1 cellular context compared by ENCODE assay signal in the genomic region with DNA sequence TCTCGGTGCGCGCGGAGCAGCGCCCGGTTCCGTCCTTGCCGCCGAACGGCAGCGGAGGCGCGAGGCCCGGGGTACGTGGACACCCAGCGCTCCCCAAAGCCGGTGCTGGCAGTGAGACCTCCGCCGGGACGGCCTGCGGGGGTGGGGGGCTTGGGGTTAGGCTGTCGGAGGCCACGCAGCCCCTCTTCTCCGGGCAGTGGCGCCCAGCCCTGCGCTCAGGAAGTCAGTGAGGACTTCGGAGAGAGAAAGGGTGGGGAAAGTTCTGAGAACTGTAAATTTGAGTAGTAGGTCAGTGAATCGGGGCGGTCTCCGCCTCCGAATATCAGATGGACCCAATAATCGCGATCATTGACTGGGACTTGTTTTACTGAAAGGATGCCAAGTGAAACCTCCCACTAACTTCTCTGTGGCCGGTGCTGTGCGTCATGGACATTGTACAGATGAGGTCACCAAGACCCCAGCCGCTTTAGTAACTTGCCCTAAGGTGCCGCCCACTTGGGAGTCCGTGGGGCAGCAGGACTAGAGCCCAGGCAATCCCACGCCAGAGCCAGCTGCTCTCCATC.
TF ChIP-seq lines count a peak whose summit lies in the region.

No MANE protein-coding gene starts in this region.

TF ChIP-seq in HepG2, 621 proteins besides CTCF, POLR2A, EP300 and RAD21 (continued from another document and continues in another):
- TF ChIP-seq, protein P1, sequence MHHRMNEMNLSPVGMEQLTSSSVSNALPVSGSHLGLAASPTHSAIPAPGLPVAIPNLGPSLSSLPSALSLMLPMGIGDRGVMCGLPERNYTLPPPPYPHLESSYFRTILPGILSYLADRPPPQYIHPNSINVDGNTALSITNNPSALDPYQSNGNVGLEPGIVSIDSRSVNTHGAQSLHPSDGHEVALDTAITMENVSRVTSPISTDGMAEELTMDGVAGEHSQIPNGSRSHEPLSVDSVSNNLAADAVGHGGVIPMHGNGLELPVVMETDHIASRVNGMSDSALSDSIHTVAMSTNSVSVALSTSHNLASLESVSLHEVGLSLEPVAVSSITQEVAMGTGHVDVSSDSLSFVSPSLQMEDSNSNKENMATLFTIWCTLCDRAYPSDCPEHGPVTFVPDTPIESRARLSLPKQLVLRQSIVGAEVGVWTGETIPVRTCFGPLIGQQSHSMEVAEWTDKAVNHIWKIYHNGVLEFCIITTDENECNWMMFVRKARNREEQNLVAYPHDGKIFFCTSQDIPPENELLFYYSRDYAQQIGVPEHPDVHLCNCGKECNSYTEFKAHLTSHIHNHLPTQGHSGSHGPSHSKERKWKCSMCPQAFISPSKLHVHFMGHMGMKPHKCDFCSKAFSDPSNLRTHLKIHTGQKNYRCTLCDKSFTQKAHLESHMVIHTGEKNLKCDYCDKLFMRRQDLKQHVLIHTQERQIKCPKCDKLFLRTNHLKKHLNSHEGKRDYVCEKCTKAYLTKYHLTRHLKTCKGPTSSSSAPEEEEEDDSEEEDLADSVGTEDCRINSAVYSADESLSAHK (CRISPR knock-in tag; IDR thresholded peaks at IDR 0.05; ENCODE audit: borderline replicate concordance) = no peak
- TF ChIP-seq SP4 (CRISPR knock-in tag; IDR thresholded peaks at IDR 0.05) = no peak; the same call in 1 of the 2 replicates
- TF ChIP-seq, protein P2, sequence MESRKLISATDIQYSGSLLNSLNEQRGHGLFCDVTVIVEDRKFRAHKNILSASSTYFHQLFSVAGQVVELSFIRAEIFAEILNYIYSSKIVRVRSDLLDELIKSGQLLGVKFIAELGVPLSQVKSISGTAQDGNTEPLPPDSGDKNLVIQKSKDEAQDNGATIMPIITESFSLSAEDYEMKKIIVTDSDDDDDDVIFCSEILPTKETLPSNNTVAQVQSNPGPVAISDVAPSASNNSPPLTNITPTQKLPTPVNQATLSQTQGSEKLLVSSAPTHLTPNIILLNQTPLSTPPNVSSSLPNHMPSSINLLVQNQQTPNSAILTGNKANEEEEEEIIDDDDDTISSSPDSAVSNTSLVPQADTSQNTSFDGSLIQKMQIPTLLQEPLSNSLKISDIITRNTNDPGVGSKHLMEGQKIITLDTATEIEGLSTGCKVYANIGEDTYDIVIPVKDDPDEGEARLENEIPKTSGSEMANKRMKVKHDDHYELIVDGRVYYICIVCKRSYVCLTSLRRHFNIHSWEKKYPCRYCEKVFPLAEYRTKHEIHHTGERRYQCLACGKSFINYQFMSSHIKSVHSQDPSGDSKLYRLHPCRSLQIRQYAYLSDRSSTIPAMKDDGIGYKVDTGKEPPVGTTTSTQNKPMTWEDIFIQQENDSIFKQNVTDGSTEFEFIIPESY (CRISPR knock-in tag; IDR thresholded peaks at IDR 0.05) = no peak
- TF ChIP-seq, protein P3, sequence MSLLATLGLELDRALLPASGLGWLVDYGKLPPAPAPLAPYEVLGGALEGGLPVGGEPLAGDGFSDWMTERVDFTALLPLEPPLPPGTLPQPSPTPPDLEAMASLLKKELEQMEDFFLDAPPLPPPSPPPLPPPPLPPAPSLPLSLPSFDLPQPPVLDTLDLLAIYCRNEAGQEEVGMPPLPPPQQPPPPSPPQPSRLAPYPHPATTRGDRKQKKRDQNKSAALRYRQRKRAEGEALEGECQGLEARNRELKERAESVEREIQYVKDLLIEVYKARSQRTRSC (CRISPR knock-in tag; IDR thresholded peaks at IDR 0.05; ENCODE audit: low read depth) = no peak
- no peak for TF ChIP-seq BCL6 (CRISPR knock-in tag; IDR thresholded peaks at IDR 0.05)
- TF ChIP-seq, protein P4, sequence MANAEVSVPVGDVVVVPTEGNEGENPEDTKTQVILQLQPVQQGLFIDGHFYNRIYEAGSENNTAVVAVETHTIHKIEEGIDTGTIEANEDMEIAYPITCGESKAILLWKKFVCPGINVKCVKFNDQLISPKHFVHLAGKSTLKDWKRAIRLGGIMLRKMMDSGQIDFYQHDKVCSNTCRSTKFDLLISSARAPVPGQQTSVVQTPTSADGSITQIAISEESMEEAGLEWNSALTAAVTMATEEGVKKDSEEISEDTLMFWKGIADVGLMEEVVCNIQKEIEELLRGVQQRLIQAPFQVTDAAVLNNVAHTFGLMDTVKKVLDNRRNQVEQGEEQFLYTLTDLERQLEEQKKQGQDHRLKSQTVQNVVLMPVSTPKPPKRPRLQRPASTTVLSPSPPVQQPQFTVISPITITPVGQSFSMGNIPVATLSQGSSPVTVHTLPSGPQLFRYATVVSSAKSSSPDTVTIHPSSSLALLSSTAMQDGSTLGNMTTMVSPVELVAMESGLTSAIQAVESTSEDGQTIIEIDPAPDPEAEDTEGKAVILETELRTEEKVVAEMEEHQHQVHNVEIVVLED (CRISPR knock-in tag; IDR thresholded peaks at IDR 0.05; ENCODE audit: borderline replicate concordance) = no peak
- TF ChIP-seq, protein P5, sequence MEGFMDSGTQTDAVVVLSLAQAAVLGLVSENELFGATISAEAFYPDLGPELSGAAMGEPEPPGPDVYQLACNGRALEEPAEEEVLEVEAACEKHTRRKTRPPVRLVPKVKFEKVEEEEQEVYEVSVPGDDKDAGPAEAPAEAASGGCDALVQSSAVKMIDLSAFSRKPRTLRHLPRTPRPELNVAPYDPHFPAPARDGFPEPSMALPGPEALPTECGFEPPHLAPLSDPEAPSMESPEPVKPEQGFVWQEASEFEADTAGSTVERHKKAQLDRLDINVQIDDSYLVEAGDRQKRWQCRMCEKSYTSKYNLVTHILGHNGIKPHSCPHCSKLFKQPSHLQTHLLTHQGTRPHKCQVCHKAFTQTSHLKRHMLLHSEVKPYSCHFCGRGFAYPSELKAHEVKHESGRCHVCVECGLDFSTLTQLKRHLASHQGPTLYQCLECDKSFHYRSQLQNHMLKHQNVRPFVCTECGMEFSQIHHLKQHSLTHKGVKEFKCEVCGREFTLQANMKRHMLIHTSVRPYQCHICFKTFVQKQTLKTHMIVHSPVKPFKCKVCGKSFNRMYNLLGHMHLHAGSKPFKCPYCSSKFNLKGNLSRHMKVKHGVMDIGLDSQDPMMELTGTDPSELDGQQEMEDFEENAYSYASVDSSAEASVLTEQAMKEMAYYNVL (CRISPR knock-in tag; IDR thresholded peaks at IDR 0.05; ENCODE audit: borderline replicate concordance) = no peak; the same call in 1 of the 2 replicates
- TF ChIP-seq, protein P6, sequence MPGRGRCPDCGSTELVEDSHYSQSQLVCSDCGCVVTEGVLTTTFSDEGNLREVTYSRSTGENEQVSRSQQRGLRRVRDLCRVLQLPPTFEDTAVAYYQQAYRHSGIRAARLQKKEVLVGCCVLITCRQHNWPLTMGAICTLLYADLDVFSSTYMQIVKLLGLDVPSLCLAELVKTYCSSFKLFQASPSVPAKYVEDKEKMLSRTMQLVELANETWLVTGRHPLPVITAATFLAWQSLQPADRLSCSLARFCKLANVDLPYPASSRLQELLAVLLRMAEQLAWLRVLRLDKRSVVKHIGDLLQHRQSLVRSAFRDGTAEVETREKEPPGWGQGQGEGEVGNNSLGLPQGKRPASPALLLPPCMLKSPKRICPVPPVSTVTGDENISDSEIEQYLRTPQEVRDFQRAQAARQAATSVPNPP (CRISPR knock-in tag; IDR thresholded peaks at IDR 0.05) = 0 out of 2 replicates have a peak, but pooled peaks have one; percentile 38
- no peak for TF ChIP-seq ZNF33A (CRISPR knock-in tag; IDR thresholded peaks at IDR 0.05; ENCODE audit: borderline replicate concordance)
- TF ChIP-seq ZNF383 (CRISPR knock-in tag; IDR thresholded peaks at IDR 0.05; ENCODE audit: borderline replicate concordance) = 0 out of 2 replicates have a peak, but pooled peaks have one; percentile 51
- TF ChIP-seq ZFY (CRISPR knock-in tag; IDR thresholded peaks at IDR 0.05) = no peak
- TF ChIP-seq ISX (CRISPR knock-in tag; conservative IDR thresholded peaks at IDR 0.05) = no peak
- TF ChIP-seq TCF7 (IDR thresholded peaks at IDR 0.05; ENCODE audit: low read depth) = no peak
- TF ChIP-seq TP53 (CRISPR knock-in tag; conservative IDR thresholded peaks at IDR 0.05) = no peak
- TF ChIP-seq EHMT2 (IDR thresholded peaks at IDR 0.05; ENCODE audit: borderline replicate concordance, low read depth, low read length) = no peak
- TF ChIP-seq HIVEP1 (CRISPR knock-in tag; IDR thresholded peaks at IDR 0.05) = no peak
- TF ChIP-seq, protein P7, sequence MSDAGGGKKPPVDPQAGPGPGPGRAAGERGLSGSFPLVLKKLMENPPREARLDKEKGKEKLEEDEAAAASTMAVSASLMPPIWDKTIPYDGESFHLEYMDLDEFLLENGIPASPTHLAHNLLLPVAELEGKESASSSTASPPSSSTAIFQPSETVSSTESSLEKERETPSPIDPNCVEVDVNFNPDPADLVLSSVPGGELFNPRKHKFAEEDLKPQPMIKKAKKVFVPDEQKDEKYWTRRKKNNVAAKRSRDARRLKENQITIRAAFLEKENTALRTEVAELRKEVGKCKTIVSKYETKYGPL (CRISPR knock-in tag; IDR thresholded peaks at IDR 0.05) = no peak
- TF ChIP-seq PHF8 (CRISPR knock-in tag; IDR thresholded peaks at IDR 0.05) = no peak
- TF ChIP-seq ZNF496 (CRISPR knock-in tag; IDR thresholded peaks at IDR 0.05; ENCODE audit: insufficient replicate concordance) = no peak
- no peak for TF ChIP-seq ZMYM3 (CRISPR knock-in tag; IDR thresholded peaks at IDR 0.05)
- TF ChIP-seq, protein P8, sequence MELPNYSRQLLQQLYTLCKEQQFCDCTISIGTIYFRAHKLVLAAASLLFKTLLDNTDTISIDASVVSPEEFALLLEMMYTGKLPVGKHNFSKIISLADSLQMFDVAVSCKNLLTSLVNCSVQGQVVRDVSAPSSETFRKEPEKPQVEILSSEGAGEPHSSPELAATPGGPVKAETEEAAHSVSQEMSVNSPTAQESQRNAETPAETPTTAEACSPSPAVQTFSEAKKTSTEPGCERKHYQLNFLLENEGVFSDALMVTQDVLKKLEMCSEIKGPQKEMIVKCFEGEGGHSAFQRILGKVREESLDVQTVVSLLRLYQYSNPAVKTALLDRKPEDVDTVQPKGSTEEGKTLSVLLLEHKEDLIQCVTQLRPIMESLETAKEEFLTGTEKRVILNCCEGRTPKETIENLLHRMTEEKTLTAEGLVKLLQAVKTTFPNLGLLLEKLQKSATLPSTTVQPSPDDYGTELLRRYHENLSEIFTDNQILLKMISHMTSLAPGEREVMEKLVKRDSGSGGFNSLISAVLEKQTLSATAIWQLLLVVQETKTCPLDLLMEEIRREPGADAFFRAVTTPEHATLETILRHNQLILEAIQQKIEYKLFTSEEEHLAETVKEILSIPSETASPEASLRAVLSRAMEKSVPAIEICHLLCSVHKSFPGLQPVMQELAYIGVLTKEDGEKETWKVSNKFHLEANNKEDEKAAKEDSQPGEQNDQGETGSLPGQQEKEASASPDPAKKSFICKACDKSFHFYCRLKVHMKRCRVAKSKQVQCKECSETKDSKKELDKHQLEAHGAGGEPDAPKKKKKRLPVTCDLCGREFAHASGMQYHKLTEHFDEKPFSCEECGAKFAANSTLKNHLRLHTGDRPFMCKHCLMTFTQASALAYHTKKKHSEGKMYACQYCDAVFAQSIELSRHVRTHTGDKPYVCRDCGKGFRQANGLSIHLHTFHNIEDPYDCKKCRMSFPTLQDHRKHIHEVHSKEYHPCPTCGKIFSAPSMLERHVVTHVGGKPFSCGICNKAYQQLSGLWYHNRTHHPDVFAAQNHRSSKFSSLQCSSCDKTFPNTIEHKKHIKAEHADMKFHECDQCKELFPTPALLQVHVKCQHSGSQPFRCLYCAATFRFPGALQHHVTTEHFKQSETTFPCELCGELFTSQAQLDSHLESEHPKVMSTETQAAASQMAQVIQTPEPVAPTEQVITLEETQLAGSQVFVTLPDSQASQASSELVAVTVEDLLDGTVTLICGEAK (IDR thresholded peaks at IDR 0.05) = no peak
- TF ChIP-seq, protein P8 (CRISPR knock-in tag; IDR thresholded peaks at IDR 0.05) = 0 out of 2 replicates have a peak, but pooled peaks have one; percentile 2
- TF ChIP-seq MAFG (CRISPR knock-in tag; IDR thresholded peaks at IDR 0.05) = no peak
- TF ChIP-seq, protein P9, sequence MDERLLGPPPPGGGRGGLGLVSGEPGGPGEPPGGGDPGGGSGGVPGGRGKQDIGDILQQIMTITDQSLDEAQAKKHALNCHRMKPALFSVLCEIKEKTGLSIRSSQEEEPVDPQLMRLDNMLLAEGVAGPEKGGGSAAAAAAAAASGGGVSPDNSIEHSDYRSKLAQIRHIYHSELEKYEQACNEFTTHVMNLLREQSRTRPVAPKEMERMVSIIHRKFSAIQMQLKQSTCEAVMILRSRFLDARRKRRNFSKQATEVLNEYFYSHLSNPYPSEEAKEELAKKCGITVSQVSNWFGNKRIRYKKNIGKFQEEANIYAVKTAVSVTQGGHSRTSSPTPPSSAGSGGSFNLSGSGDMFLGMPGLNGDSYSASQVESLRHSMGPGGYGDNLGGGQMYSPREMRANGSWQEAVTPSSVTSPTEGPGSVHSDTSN (CRISPR knock-in tag; IDR thresholded peaks at IDR 0.05) = no peak
- TF ChIP-seq ZNF564 (CRISPR knock-in tag; IDR thresholded peaks at IDR 0.05) = no peak
- TF ChIP-seq NFKB2 (CRISPR knock-in tag; IDR thresholded peaks at IDR 0.05; ENCODE audit: borderline replicate concordance) = no peak
- TF ChIP-seq, protein P10, sequence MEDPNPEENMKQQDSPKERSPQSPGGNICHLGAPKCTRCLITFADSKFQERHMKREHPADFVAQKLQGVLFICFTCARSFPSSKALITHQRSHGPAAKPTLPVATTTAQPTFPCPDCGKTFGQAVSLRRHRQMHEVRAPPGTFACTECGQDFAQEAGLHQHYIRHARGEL (CRISPR knock-in tag; IDR thresholded peaks at IDR 0.05) = no peak
- TF ChIP-seq CBX2 (IDR thresholded peaks at IDR 0.05; ENCODE audit: low read depth, low read length) = no peak
- TF ChIP-seq CBX2 (CRISPR knock-in tag; IDR thresholded peaks at IDR 0.05; ENCODE audit: low read depth) = no peak
- no peak for TF ChIP-seq AGO2 (optimal IDR thresholded peaks at IDR 0.05; ENCODE audit: low read depth, low read length)
- TF ChIP-seq KAT2B (IDR thresholded peaks at IDR 0.05; ENCODE audit: borderline replicate concordance, low read depth, low read length) = no peak
- TF ChIP-seq NFE2L1 (CRISPR knock-in tag; IDR thresholded peaks at IDR 0.05; ENCODE audit: borderline replicate concordance) = no peak
- no peak for TF ChIP-seq POLR2G (IDR thresholded peaks at IDR 0.05; ENCODE audit: low read depth, low read length)
- no peak for TF ChIP-seq ZNF891 (CRISPR knock-in tag; IDR thresholded peaks at IDR 0.05)
- TF ChIP-seq MED13 (CRISPR knock-in tag; IDR thresholded peaks at IDR 0.05) = no peak
- TF ChIP-seq NFATC3 (CRISPR knock-in tag; IDR thresholded peaks at IDR 0.05) = no peak
